ENCODE assay signal across 9 cellular contexts in genomic region chr6:133966654-133967300, GRCh38. TPM values are rescaled to one million over a fixed set of nuclear protein-coding genes. Genes with fewer than 3 reads are reported as not detected.
DNase-seq lines count a peak whose midpoint lies in the region; ATAC-seq and TF ChIP-seq lines count a peak whose summit lies in the region.
"Had no signal": no experiment of that assay in that cellular context is flagged by ENCODE, and none has a peak within 500 bp of the region (broad histone marks: within the 10 kb centered on the region; RNA-seq: fewer than 3 reads in every experiment).

No MANE protein-coding gene starts in this region.

- H3K27me3 Mint-ChIP-seq in endodermal cell (ENCODE audit: insufficient read depth), result no peaks in the 10 kb centered on the region

- H3K4me1 Mint-ChIP-seq in endodermal cell, result peaks cover 11% of the 10 kb centered on the region

- TF ChIP-seq CTCF in endodermal cell (conservative IDR thresholded peaks at IDR 0.05), result no peak

- H3K4me3 Mint-ChIP-seq in endodermal cell, result no peak overlapping the region
- H3K4me3 Mint-ChIP-seq: activated naive CD4-positive, alpha-beta T cell treated with anti-CD3 and anti-CD28 coated beads for 36 hours had no signal

- no peaks in the 10 kb centered on the region for H3K9me3 Mint-ChIP-seq in endodermal cell
- H3K9me3 Mint-ChIP-seq: activated naive CD4-positive, alpha-beta T cell treated with anti-CD3 and anti-CD28 coated beads for 36 hours had no signal

- no peak overlapping the region for H3K27ac ChIP-seq in endodermal cell (ENCODE audit: low read depth, low read length)

- H3K9ac ChIP-seq in endodermal cell (ENCODE audit: extremely low read depth, low read length, poor library complexity, severe bottlenecking), result no peak overlapping the region

- 88 to 93% methylated on average over 5 of the region's 5 CpGs for WGBS in endodermal cell (ENCODE audit: insufficient coverage in 1 of 2, insufficient read length in 1 of 2), 2 experiments

- no peaks in the 10 kb centered on the region for H3K36me3 Mint-ChIP-seq in endodermal cell (ENCODE audit: low read depth)

- no peaks in the 10 kb centered on the region for H3K9me3 ChIP-seq in endodermal cell (ENCODE audit: control insufficient read depth, low read length)

- DNase-seq in endodermal cell (no peak), SHP77 treated with DMSO at 0.1 percent for 48 hours (lab: John Stamatoyannopoulos, UW) (no peak), DMS79 treated with DMSO at 0.1 percent for 48 hours (lab: John Stamatoyannopoulos, UW) (no peak), NCI-H82 treated with DMSO at 0.1 percent for 48 hours (lab: John Stamatoyannopoulos, UW; ENCODE audit: unreplicated experiment) (no peak)
- DNase-seq in activated naive CD4-positive, alpha-beta T cell (lab: John Stamatoyannopoulos, UW), result no peak
- DNase-seq: activated naive CD4-positive, alpha-beta T cell treated with anti-CD3 and anti-CD28 coated beads for 36 hours had no signal

- H3K27me3 ChIP-seq in endodermal cell (ENCODE audit: control insufficient read depth, insufficient read depth, low read length, poor library complexity, severe bottlenecking), result no peaks in the 10 kb centered on the region

- no peaks in the 10 kb centered on the region for H3K36me3 ChIP-seq in endodermal cell (ENCODE audit: control insufficient read depth, insufficient read depth, low read length)

- H3K4me3 ChIP-seq in endodermal cell (ENCODE audit: low read length), result no peak overlapping the region

- ATAC-seq in GM18511 (IDR thresholded peaks at IDR 0.05; ENCODE audit: unreplicated experiment) (peak; percentile 93), GM21529 (IDR thresholded peaks at IDR 0.05; ENCODE audit: unreplicated experiment) (peak; percentile 87), HG03432 (IDR thresholded peaks at IDR 0.05; ENCODE audit: unreplicated experiment) (peak; percentile 88)

- H3K4me1 ChIP-seq in endodermal cell (ENCODE audit: control insufficient read depth, insufficient read depth, low read length), result peaks cover 5% of the 10 kb centered on the region

- H3K27ac Mint-ChIP-seq in endodermal cell, result peak overlapping the region; percentile 26
- H3K27ac Mint-ChIP-seq: activated naive CD4-positive, alpha-beta T cell treated with anti-CD3 and anti-CD28 coated beads for 36 hours had no signal

RNA-seq across cellular contexts. Expression of gene TBPL1, which starts 13.8 kb away (rescaled TPM):
- total RNA-seq in endodermal cell, result 10 to 100 TPM; 40.4 to 45.4 TPM
- polyA plus RNA-seq in endodermal cell (2013, experiment 1 of 2), result 75.5 TPM
- polyA plus RNA-seq in endodermal cell (2013, experiment 2 of 2), result 60.3 TPM
